In genomic region chr7:49769285-49769857, GRCh38 we compare ENCODE assay signal across 2 cellular contexts.
TF ChIP-seq lines count a peak whose summit lies in the region.

No MANE protein-coding gene starts in this region.

TF ChIP-seq in HEK293, 187 proteins besides CTCF, POLR2A, EP300 and RAD21 (continued from another document):
- TF ChIP-seq ZSCAN18 (tag by site-specific recombination; IDR thresholded peaks at IDR 0.05) = no peak
TF ChIP-seq in HEK293: peak in this region for 1.

TF ChIP-seq in WTC11, 78 proteins besides CTCF, POLR2A, EP300 and RAD21 (continued from another document):
- TF ChIP-seq STAT6 (CRISPR knock-in tag; conservative IDR thresholded peaks at IDR 0.05; ENCODE audit: low read depth) (no peak), AFF4 (CRISPR knock-in tag; IDR thresholded peaks at IDR 0.05; ENCODE audit: borderline replicate concordance) (no peak)
